ENCODE assay signal across 15 cellular contexts in the genomic region with DNA sequence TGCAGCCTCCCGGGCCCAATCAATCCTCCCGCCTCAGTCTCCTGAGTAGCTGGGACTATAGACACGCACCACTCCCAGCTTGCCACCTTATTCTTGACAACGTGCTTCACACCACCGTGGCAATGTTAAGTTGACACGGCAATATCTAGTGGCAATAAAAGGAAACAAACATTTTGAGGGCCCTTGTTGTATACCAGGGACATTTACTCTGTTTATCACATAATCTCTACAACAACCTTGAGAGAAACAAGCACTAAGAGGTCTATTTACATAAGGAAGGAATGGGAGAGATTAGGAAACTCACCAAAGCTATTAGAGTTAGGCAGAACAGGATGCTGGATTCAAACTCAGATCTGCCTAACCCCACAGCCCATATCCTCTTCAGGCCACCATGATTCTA. TPM values are rescaled to one million over a fixed set of nuclear protein-coding genes. Genes with fewer than 3 reads are reported as not detected.
"Had no signal": no experiment of that assay in that cellular context is flagged by ENCODE, and none has a peak within 500 bp of the region (broad histone marks: within the 10 kb centered on the region; RNA-seq: fewer than 3 reads in every experiment).

No MANE protein-coding gene starts in this region.

- H3K9me3 ChIP-seq: adrenal gland, psoas muscle, tibial artery, vagina had no signal

- H3K27ac ChIP-seq: adrenal gland, foreskin keratinocyte, psoas muscle, tibial artery, vagina had no signal

- FAIRE-seq: colon had no signal

- H3K9me3 Mint-ChIP-seq: activated naive CD4-positive, alpha-beta T cell treated with anti-CD3 and anti-CD28 coated beads, Interleukin-2, amount 50 U/mL, for 72 hours; mesothelial cell of epicardium; neural crest cell; T-helper 2 cell treated with Interferon-gamma antibody and Interleukin-4, amounts not matched to agents 5 μg/mL and 100 μg/mL, for 36 hours had no signal

- H3K27me3 ChIP-seq: adrenal gland, dorsolateral prefrontal cortex, vagina had no signal

- H3K4me3 ChIP-seq: adrenal gland, dorsolateral prefrontal cortex, lung, psoas muscle, tibial artery, vagina had no signal

- H3K27ac Mint-ChIP-seq: activated CD8-positive, alpha-beta T cell treated with anti-CD3 and anti-CD28 coated beads, Interleukin-2, amount 10 ng/mL, durations not matched to agents 7 days and 5 days; activated naive CD4-positive, alpha-beta T cell treated with anti-CD3 and anti-CD28 coated beads, Interleukin-2, amount 50 U/mL, for 72 hours; mesothelial cell of epicardium; T-helper 2 cell treated with Interferon-gamma antibody and Interleukin-4, amounts not matched to agents 5 μg/mL and 100 μg/mL, for 36 hours had no signal

- H3K36me3 Mint-ChIP-seq: activated naive CD4-positive, alpha-beta T cell treated with anti-CD3 and anti-CD28 coated beads, Interleukin-2, amount 50 U/mL, for 72 hours; mesothelial cell of epicardium had no signal

- H3K4me3 Mint-ChIP-seq: activated CD8-positive, alpha-beta T cell treated with anti-CD3 and anti-CD28 coated beads, Interleukin-2, amount 10 ng/mL, durations not matched to agents 7 days and 5 days; mesothelial cell of epicardium; T-helper 2 cell treated with Interferon-gamma antibody and Interleukin-4, amounts not matched to agents 5 μg/mL and 100 μg/mL, for 36 hours had no signal

- H3K36me3 ChIP-seq: adrenal gland, tibial artery, vagina had no signal

- DNase-seq: islet precursor cell, psoas muscle had no signal

- H3K4me1 ChIP-seq: foreskin keratinocyte, psoas muscle had no signal

RNA-seq across cellular contexts. Expression of gene KLHDC8A, which starts 3.1 kb away (rescaled TPM):
- total RNA-seq: activated CD8-positive, alpha-beta T cell treated with anti-CD3 and anti-CD28 coated beads, Interleukin-2, amount 10 ng/mL, durations not matched to agents 7 days and 5 days; activated naive CD4-positive, alpha-beta T cell treated with anti-CD3 and anti-CD28 coated beads, Interleukin-2, amount 50 U/mL, for 72 hours; foreskin keratinocyte; osteocyte; psoas muscle; vagina had no signal
- polyA plus RNA-seq: foreskin keratinocyte had no signal
